8 cellular contexts compared by ENCODE assay signal in the genomic region with DNA sequence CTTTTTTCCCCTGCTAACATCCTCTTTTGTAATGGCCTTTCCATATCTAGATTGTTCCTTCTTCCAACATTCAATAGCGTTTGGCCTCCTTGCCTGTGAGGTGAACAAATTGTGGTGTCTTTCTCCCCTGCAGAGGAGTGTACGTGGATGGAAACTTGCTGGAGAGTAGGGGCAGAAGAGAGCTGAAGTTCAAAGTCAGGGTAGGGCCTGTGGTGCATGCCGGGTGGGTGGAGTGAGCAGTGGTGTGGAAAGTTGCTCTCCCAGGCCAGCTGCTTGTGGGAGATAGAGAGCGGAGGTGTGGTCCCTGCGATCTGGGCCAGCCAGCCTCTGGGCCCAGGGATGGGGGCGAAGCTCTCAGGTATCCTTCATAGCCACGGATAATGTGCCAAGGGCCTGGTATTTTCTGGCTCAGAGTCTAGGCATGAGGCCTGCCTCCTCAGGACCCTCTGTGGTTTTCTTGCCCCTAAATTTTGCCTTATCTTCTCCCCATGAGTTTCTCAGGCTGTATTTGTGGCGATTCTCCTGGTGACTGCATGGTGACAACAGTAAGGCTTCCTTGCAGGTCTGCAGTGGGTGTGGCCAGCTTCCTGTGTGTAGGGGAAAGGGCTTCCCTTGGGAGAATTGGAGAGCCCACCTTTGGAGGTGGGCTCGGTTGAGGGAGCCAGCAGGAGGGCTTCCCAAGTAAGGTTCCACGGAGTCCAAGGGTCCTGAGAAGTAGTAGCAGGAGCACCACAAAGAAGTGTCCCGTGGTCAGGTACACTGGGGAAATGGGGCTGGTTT. TPM values are rescaled to one million over a fixed set of nuclear protein-coding genes. Genes with fewer than 3 reads are reported as not detected.
A peak's percentile ranks its signal among the peaks of the same experiment; 100 is the strongest.
DNase-seq lines count a peak whose midpoint lies in the region; ATAC-seq and TF ChIP-seq lines count a peak whose summit lies in the region.

No MANE protein-coding gene starts in this region.

- H3K36me3 Mint-ChIP-seq in activated naive CD4-positive, alpha-beta T cell treated with anti-CD3 and anti-CD28 coated beads, Interleukin-2, amount 50 U/mL, for 72 hours = peaks cover 52 to 93% of the 10 kb centered on the region in 2 donors

- H3K36me3 ChIP-seq in hepatocyte (replicated peaks; ENCODE audit: insufficient read depth, low read depth) = no peaks in the 10 kb centered on the region

- H3K9me2 ChIP-seq in hepatocyte (replicated peaks; ENCODE audit: insufficient read depth) = no peaks in the 10 kb centered on the region

- H3K27ac Mint-ChIP-seq in activated naive CD4-positive, alpha-beta T cell treated with anti-CD3 and anti-CD28 coated beads, Interleukin-2, amount 50 U/mL, for 72 hours = peak overlapping the region; percentile 98 to 99

- no peaks in the 10 kb centered on the region for H3K79me2 ChIP-seq in hepatocyte

- peak; percentile 54 to 73 for DNase-seq in activated naive CD4-positive, alpha-beta T cell treated with anti-CD3 and anti-CD28 coated beads, Interleukin-2, amount 50 U/mL, for 72 hours (ENCODE audit: low spot score in 2 of 2)
- peak; percentile 57 for DNase-seq in stimulated activated CD4-positive, alpha-beta T cell treated with anti-CD3 and anti-CD28 coated beads, Interleukin-4, amount 100 ng/mL, for 24 hours
- DNase-seq in GDM1 (lab: John Stamatoyannopoulos, UW) (no peak), hepatocyte (ENCODE audit: low spot score) (no peak), NCI-H446 (lab: John Stamatoyannopoulos, UW) (no peak)

- no peaks in the 10 kb centered on the region for H3K9me3 Mint-ChIP-seq in activated naive CD4-positive, alpha-beta T cell treated with anti-CD3 and anti-CD28 coated beads, Interleukin-2, amount 50 U/mL, for 72 hours

- 97% methylated on average over 11 of the region's 11 CpGs for WGBS in hepatocyte (ENCODE audit: low lambda C conversion rate, missing lambda C conversion rate)

- H3K4me2 ChIP-seq in hepatocyte = no peak overlapping the region

- peak; percentile 53 for ATAC-seq in GM19438 (IDR thresholded peaks at IDR 0.05; ENCODE audit: low read depth, unreplicated experiment)
- ATAC-seq in HG03575 (IDR thresholded peaks at IDR 0.05; ENCODE audit: extremely low read depth, insufficient number of reproducible peaks, low FRiP score, unreplicated experiment) = peak; percentile 33
- peak; percentile 32 to 36 for ATAC-seq in activated naive CD4-positive, alpha-beta T cell treated with anti-CD3 and anti-CD28 coated beads, Interleukin-2, amount 50 U/mL, for 72 hours
- no peak for ATAC-seq in GM18520 (IDR thresholded peaks at IDR 0.05; ENCODE audit: unreplicated experiment)

- H4K20me1 ChIP-seq in hepatocyte (ENCODE audit: insufficient read depth, poor library complexity, severe bottlenecking) = no peaks in the 10 kb centered on the region

- H3K4me3 ChIP-seq in hepatocyte = no peak overlapping the region

- no peak for TF ChIP-seq CTCF in hepatocyte (IDR thresholded peaks at IDR 0.05; ENCODE audit: poor library complexity)

- H3K9me3 ChIP-seq in hepatocyte (ENCODE audit: low read depth) = no peaks in the 10 kb centered on the region

- H2AFZ ChIP-seq in hepatocyte = no peak overlapping the region

- peaks cover 15% of the 10 kb centered on the region for H3K27me3 ChIP-seq in hepatocyte

- H3K4me1 ChIP-seq in hepatocyte (ENCODE audit: insufficient read depth) = no peaks in the 10 kb centered on the region

- H3K27ac ChIP-seq in hepatocyte = no peak overlapping the region

RNA-seq across cellular contexts. Expression of a gene that starts 6.7 kb away (rescaled TPM):
- 100 to 1,000 TPM in 1 of 2 donors, 10 to 100 TPM in 1; 76.0 to 216 TPM for total RNA-seq in activated naive CD4-positive, alpha-beta T cell treated with anti-CD3 and anti-CD28 coated beads, Interleukin-2, amount 50 U/mL, for 72 hours
- 7.0 and 8.1 TPM in 2 replicates for total RNA-seq in hepatocyte
- 19.9 and 21.2 TPM in 2 replicates for polyA plus RNA-seq in hepatocyte

Comparison
In these comparisons a context has a peak if more than half of its experiments do, and no peak if none do; other contexts are left out.
1. DNase-seq: peak in activated naive CD4-positive, alpha-beta T cell treated with anti-CD3 and anti-CD28 coated beads, Interleukin-2, amount 50 U/mL, for 72 hours (2 of 2) and stimulated activated CD4-positive, alpha-beta T cell treated with anti-CD3 and anti-CD28 coated beads, Interleukin-4, amount 100 ng/mL, for 24 hours (single experiment); none in GDM1 (single experiment), hepatocyte (single experiment) and NCI-H446 (0 of 2).